ENCODE assay signal across 26 cellular contexts in the genomic region with DNA sequence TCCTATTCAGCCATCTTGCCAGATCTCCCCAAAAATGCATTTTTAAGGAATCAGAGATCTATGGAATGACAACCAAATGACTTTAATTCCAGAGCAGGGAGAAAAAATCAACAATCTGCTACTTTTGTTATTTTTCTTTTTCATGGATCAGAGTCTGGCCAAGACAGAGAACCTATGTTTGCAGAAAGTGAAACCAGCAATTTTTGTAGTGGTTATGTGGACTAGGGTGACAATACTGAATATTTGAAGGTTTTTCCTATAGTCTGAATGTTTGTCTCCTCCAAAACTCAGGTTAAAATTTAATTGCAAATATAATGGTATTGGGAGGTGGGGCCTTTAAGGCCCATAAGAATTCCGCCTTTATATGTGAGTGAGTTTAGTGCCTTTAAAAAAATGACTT. TPM values are rescaled to one million over a fixed set of nuclear protein-coding genes. Genes with fewer than 3 reads are reported as not detected.
"Had no signal": no experiment of that assay in that cellular context is flagged by ENCODE, and none has a peak within 500 bp of the region (broad histone marks: within the 10 kb centered on the region; RNA-seq: fewer than 3 reads in every experiment).

No MANE protein-coding gene starts in this region.

- H3K4me3 Mint-ChIP-seq: activated T-helper 1 cell treated with anti-CD3 and anti-CD28 coated beads, Interleukin-12 subunit alpha, Interleukin-12 subunit beta, Interleukin-2, Interleukin-4 antibody, amounts not matched to agents 30 ng/mL and 10 ng/mL and 1 ng/mL, durations not matched to agents 14 hours and 24 hours and 36 hours; T-helper 1 cell treated with Interleukin-12 subunit alpha and Interleukin-12 subunit beta and Interleukin-4 antibody, amounts not matched to agents 30 μg/mL and 1 μg/mL, for 36 hours had no signal

- ATAC-seq: gastrocnemius medialis, left ventricle myocardium superior, sciatic nerve had no signal

- H3K36me3 ChIP-seq: colonic mucosa, esophagus squamous epithelium, gastrocnemius medialis, stomach, suprapubic skin, transverse colon had no signal

- FAIRE-seq: astrocyte, islet of Langerhans, small intestine, urothelium cell line had no signal

- H3K4me3 ChIP-seq: colonic mucosa, dorsolateral prefrontal cortex, esophagus squamous epithelium, gastrocnemius medialis, stomach, suprapubic skin, transverse colon had no signal

- H3K27ac Mint-ChIP-seq: activated T-helper 1 cell treated with anti-CD3 and anti-CD28 coated beads, Interleukin-12 subunit alpha, Interleukin-12 subunit beta, Interleukin-2, Interleukin-4 antibody, amounts not matched to agents 30 ng/mL and 10 ng/mL and 1 ng/mL, durations not matched to agents 14 hours and 24 hours and 36 hours; T-helper 1 cell treated with Interleukin-12 subunit alpha and Interleukin-12 subunit beta and Interleukin-4 antibody, amounts not matched to agents 30 μg/mL and 1 μg/mL, for 36 hours had no signal

- H3K27me3 ChIP-seq: colonic mucosa, esophagus squamous epithelium, gastrocnemius medialis, stomach, suprapubic skin, transverse colon had no signal

- DNase-seq: activated CD4-positive, alpha-beta T cell treated with anti-CD3 and anti-CD28 coated beads for 4 hours; activated CD4-positive, alpha-beta T cell treated with anti-CD3 and anti-CD28 coated beads, Interleukin-2, amount 50 U/mL, for 48 hours; activated CD4-positive, CD25-positive, alpha-beta regulatory T cell; activated gamma-delta T cell; activated naive CD4-positive, alpha-beta T cell treated with anti-CD3 and anti-CD28 coated beads, Interleukin-2, amount 50 U/mL, for 16 hours; central memory CD4-positive, alpha-beta T cell; colonic mucosa; dorsolateral prefrontal cortex; esophagus squamous epithelium; gastrocnemius medialis; hypothalamus; left ventricle myocardium superior; mammary epithelial cell; nucleus accumbens; small intestine; stimulated activated CD4-positive, alpha-beta T cell treated with anti-CD3 and anti-CD28 coated beads, Interleukin-2, amount 100 ng/mL, for 48 hours; stomach; T1000; transverse colon had no signal

- H3K9me3 Mint-ChIP-seq: activated T-helper 1 cell treated with anti-CD3 and anti-CD28 coated beads, Interleukin-12 subunit alpha, Interleukin-12 subunit beta, Interleukin-2, Interleukin-4 antibody, amounts not matched to agents 30 ng/mL and 10 ng/mL and 1 ng/mL, durations not matched to agents 14 hours and 24 hours and 36 hours; T-helper 1 cell treated with Interleukin-12 subunit alpha and Interleukin-12 subunit beta and Interleukin-4 antibody, amounts not matched to agents 30 μg/mL and 1 μg/mL, for 36 hours had no signal

- H3K9me3 ChIP-seq: colonic mucosa, esophagus squamous epithelium, gastrocnemius medialis, stomach, suprapubic skin, transverse colon had no signal

- H3K27ac ChIP-seq: colonic mucosa, dorsolateral prefrontal cortex, esophagus squamous epithelium, gastrocnemius medialis, stomach, suprapubic skin, transverse colon had no signal

RNA-seq across cellular contexts. Expression of a gene that starts 30.9 kb away (rescaled TPM):
- total RNA-seq: activated T-helper 1 cell treated with anti-CD3 and anti-CD28 coated beads, Interleukin-12 subunit alpha, Interleukin-12 subunit beta, Interleukin-2, Interleukin-4 antibody, amounts not matched to agents 30 ng/mL and 10 ng/mL and 1 ng/mL, durations not matched to agents 14 hours and 24 hours and 36 hours; left ventricle myocardium superior; mammary epithelial cell had no signal
- polyA plus RNA-seq: mammary epithelial cell had no signal

RNA-seq across cellular contexts. Expression of a gene that starts 50.6 kb away (rescaled TPM):
- total RNA-seq: activated T-helper 1 cell treated with anti-CD3 and anti-CD28 coated beads, Interleukin-12 subunit alpha, Interleukin-12 subunit beta, Interleukin-2, Interleukin-4 antibody, amounts not matched to agents 30 ng/mL and 10 ng/mL and 1 ng/mL, durations not matched to agents 14 hours and 24 hours and 36 hours; gastrocnemius medialis; left ventricle myocardium superior; mammary epithelial cell; suprapubic skin had no signal
- polyA plus RNA-seq: mammary epithelial cell had no signal

RNA-seq across cellular contexts. Expression of a gene that starts 51.3 kb away (rescaled TPM):
- polyA plus RNA-seq: mammary epithelial cell had no signal
